In the genomic region with DNA sequence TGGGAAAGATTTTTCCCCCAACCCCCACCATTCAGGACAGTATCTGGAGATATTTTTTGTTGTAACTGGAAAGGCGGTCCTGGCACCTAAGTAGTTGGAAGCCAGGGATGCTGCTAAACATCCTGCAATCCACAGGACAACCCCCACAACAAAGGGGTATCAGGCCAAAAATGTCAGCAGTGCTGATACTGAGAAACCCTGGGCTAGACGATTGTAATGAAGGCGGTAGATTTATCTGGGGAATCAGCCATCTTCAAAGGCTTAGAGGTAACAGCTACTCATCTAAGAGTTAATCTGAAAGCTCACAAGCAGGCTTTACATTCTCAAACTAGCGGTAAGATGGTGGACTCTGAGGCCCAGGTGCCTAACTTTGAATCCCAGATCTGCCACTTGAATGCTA, we compare ENCODE assay signal across 42 cellular contexts. TPM values are rescaled to one million over a fixed set of nuclear protein-coding genes. Genes with fewer than 3 reads are reported as not detected.
"Had no signal": no experiment of that assay in that cellular context is flagged by ENCODE, and none has a peak within 500 bp of the region (broad histone marks: within the 10 kb centered on the region; RNA-seq: fewer than 3 reads in every experiment).

No MANE protein-coding gene starts in this region.

- H3K4me1 ChIP-seq: adrenal gland, ascending aorta, body of pancreas, breast epithelium had no signal

- DNase-seq: activated effector memory CD4-positive, alpha-beta T cell treated with anti-CD3 and anti-CD28 coated beads, Interleukin-2, amount 50 U/mL, for 16 hours; activated effector memory CD4-positive, alpha-beta T cell treated with Interleukin-2 at 50 U/mL for 16 hours; activated gamma-delta T cell; activated gamma-delta T cell treated with Interleukin-2 at 50 U/mL for 16 hours; activated naive CD4-positive, alpha-beta T cell; activated naive CD4-positive, alpha-beta T cell treated with anti-CD3 and anti-CD28 coated beads for 36 hours; activated naive CD4-positive, alpha-beta T cell treated with anti-CD3 and anti-CD28 coated beads, Interleukin-2, amount 10 ng/mL, durations not matched to agents 7 days and 5 days; activated naive CD4-positive, alpha-beta T cell treated with anti-CD3 and anti-CD28 coated beads, Interleukin-2, amount 50 U/mL, for 16 hours; activated naive CD4-positive, alpha-beta T cell treated with Interleukin-2 at 50 U/mL for 16 hours; activated naive CD8-positive, alpha-beta T cell treated with anti-CD3 and anti-CD28 coated beads for 36 hours; activated naive CD8-positive, alpha-beta T cell treated with anti-CD3 and anti-CD28 coated beads, Interleukin-2, amount 10 ng/mL, durations not matched to agents 7 days and 5 days; activated naive CD8-positive, alpha-beta T cell treated with anti-CD3 and anti-CD28 coated beads, Interleukin-2, amount 50 U/mL, for 24 hours; activated T-cell treated with anti-CD3 and anti-CD28 coated beads for 4 hours; activated T-cell treated with anti-CD3 and anti-CD28 coated beads, Interleukin-2, amount 50 U/mL, for 1 hour; activated T-cell treated with anti-CD3 and anti-CD28 coated beads, Interleukin-2, amount 50 U/mL, for 24 hours; activated T-cell treated with anti-CD3 and anti-CD28 coated beads, Interleukin-2, amount 50 U/mL, for 4 hours; activated T-cell treated with anti-CD3 and anti-CD28 coated beads, Interleukin-2, amount 50 U/mL, for 48 hours; activated T-cell treated with anti-CD3 and anti-CD28 coated beads, Interleukin-2, amount 50 U/mL, for 72 hours; adrenal gland; amniotic stem cell; amygdala; anterior cingulate cortex; body of pancreas; brain microvascular endothelial cell; caudate nucleus; central memory CD4-positive, alpha-beta T cell; cerebellar nuclear complex had no signal

- H3K36me3 Mint-ChIP-seq: activated naive CD4-positive, alpha-beta T cell treated with anti-CD3 and anti-CD28 coated beads, Interleukin-2, amount 10 ng/mL, durations not matched to agents 7 days and 5 days; activated naive CD4-positive, alpha-beta T cell treated with anti-CD3 and anti-CD28 coated beads, Interleukin-2, amount 50 U/mL, for 24 hours; activated naive CD4-positive, alpha-beta T cell treated with anti-CD3 and anti-CD28 coated beads, Interleukin-2, amount 50 U/mL, for 72 hours; activated naive CD8-positive, alpha-beta T cell; activated naive CD8-positive, alpha-beta T cell treated with anti-CD3 and anti-CD28 coated beads for 36 hours; activated naive CD8-positive, alpha-beta T cell treated with anti-CD3 and anti-CD28 coated beads, Interleukin-2, amount 10 ng/mL, durations not matched to agents 7 days and 5 days; brain had no signal

- H3K27ac ChIP-seq: ascending aorta, body of pancreas, brain microvascular endothelial cell, breast epithelium, cardiac muscle cell had no signal

- H3K4me1 Mint-ChIP-seq: activated naive CD8-positive, alpha-beta T cell treated with anti-CD3 and anti-CD28 coated beads for 36 hours; activated naive CD8-positive, alpha-beta T cell treated with anti-CD3 and anti-CD28 coated beads, Interleukin-2, amount 10 ng/mL, durations not matched to agents 7 days and 5 days; activated naive CD8-positive, alpha-beta T cell treated with anti-CD3 and anti-CD28 coated beads, Interleukin-2, amount 50 U/mL, for 24 hours; activated T-helper 17 cell treated with anti-CD3 and anti-CD28 coated beads, Interleukin-2, amount 50 U/mL, for 72 hours; brain; central memory CD8-positive, alpha-beta T cell had no signal

- ATAC-seq: activated naive CD4-positive, alpha-beta T cell treated with anti-CD3 and anti-CD28 coated beads, Interleukin-2, amount 50 U/mL, for 72 hours; activated naive CD8-positive, alpha-beta T cell treated with anti-CD3 and anti-CD28 coated beads, Interleukin-2, amount 50 U/mL, for 24 hours; activated T-cell treated with anti-CD3 and anti-CD28 coated beads, Interleukin-2, amount 50 U/mL, for 4 hours; activated T-cell treated with anti-CD3 and anti-CD28 coated beads, Interleukin-2, amount 50 U/mL, for 72 hours; activated T-helper 17 cell treated with anti-CD3 and anti-CD28 coated beads, Interleukin-2, amount 50 U/mL, for 72 hours; body of pancreas had no signal

- H3K36me3 ChIP-seq: adrenal gland, ascending aorta, brain microvascular endothelial cell, breast epithelium, cardiac muscle cell had no signal

- H3K27me3 Mint-ChIP-seq: activated T-cell treated with anti-CD3 and anti-CD28 coated beads, Interleukin-2, amount 50 U/mL, for 24 hours had no signal

- H3K27ac Mint-ChIP-seq: activated naive CD4-positive, alpha-beta T cell treated with anti-CD3 and anti-CD28 coated beads for 36 hours; activated naive CD4-positive, alpha-beta T cell treated with anti-CD3 and anti-CD28 coated beads, Interleukin-2, amount 10 ng/mL, durations not matched to agents 7 days and 5 days; activated naive CD4-positive, alpha-beta T cell treated with anti-CD3 and anti-CD28 coated beads, Interleukin-2, amount 50 U/mL, for 24 hours; activated naive CD4-positive, alpha-beta T cell treated with anti-CD3 and anti-CD28 coated beads, Interleukin-2, amount 50 U/mL, for 72 hours; activated naive CD8-positive, alpha-beta T cell; activated naive CD8-positive, alpha-beta T cell treated with anti-CD3 and anti-CD28 coated beads for 36 hours; activated naive CD8-positive, alpha-beta T cell treated with anti-CD3 and anti-CD28 coated beads, Interleukin-2, amount 10 ng/mL, durations not matched to agents 7 days and 5 days; activated naive CD8-positive, alpha-beta T cell treated with anti-CD3 and anti-CD28 coated beads, Interleukin-2, amount 50 U/mL, for 24 hours; activated T-cell treated with anti-CD3 and anti-CD28 coated beads, Interleukin-2, amount 50 U/mL, for 24 hours; activated T-cell treated with anti-CD3 and anti-CD28 coated beads, Interleukin-2, amount 50 U/mL, for 72 hours; activated T-helper 1 cell treated with anti-CD3 and anti-CD28 coated beads, Interleukin-12 subunit alpha, Interleukin-12 subunit beta, Interleukin-2, Interleukin-4 antibody, amounts not matched to agents 30 ng/mL and 10 ng/mL and 1 ng/mL, durations not matched to agents 14 hours and 24 hours and 36 hours; activated T-helper 17 cell treated with anti-CD3 and anti-CD28 coated beads, Interleukin-2, amount 50 U/mL, for 72 hours; activated T-helper 2 cell treated with anti-CD3 and anti-CD28 coated beads, Interferon-gamma antibody, Interleukin-2, Interleukin-4, amounts not matched to agents 10 μg/mL and 5 μg/mL and 100 μg/mL, durations not matched to agents 14 hours and 24 hours and 36 hours; brain had no signal

- H3K9me3 Mint-ChIP-seq: activated naive CD4-positive, alpha-beta T cell treated with anti-CD3 and anti-CD28 coated beads for 36 hours; activated naive CD4-positive, alpha-beta T cell treated with anti-CD3 and anti-CD28 coated beads, Interleukin-2, amount 10 ng/mL, durations not matched to agents 7 days and 5 days; activated naive CD4-positive, alpha-beta T cell treated with anti-CD3 and anti-CD28 coated beads, Interleukin-2, amount 50 U/mL, for 24 hours; activated naive CD4-positive, alpha-beta T cell treated with anti-CD3 and anti-CD28 coated beads, Interleukin-2, amount 50 U/mL, for 72 hours; activated naive CD8-positive, alpha-beta T cell treated with anti-CD3 and anti-CD28 coated beads for 36 hours; activated naive CD8-positive, alpha-beta T cell treated with anti-CD3 and anti-CD28 coated beads, Interleukin-2, amount 10 ng/mL, durations not matched to agents 7 days and 5 days; activated naive CD8-positive, alpha-beta T cell treated with anti-CD3 and anti-CD28 coated beads, Interleukin-2, amount 50 U/mL, for 24 hours; activated T-cell treated with anti-CD3 and anti-CD28 coated beads, Interleukin-2, amount 50 U/mL, for 24 hours; activated T-cell treated with anti-CD3 and anti-CD28 coated beads, Interleukin-2, amount 50 U/mL, for 4 hours; activated T-helper 1 cell treated with anti-CD3 and anti-CD28 coated beads, Interleukin-12 subunit alpha, Interleukin-12 subunit beta, Interleukin-2, Interleukin-4 antibody, amounts not matched to agents 30 ng/mL and 10 ng/mL and 1 ng/mL, durations not matched to agents 14 hours and 24 hours and 36 hours; activated T-helper 17 cell treated with anti-CD3 and anti-CD28 coated beads, Interleukin-2, amount 50 U/mL, for 72 hours; activated T-helper 2 cell treated with anti-CD3 and anti-CD28 coated beads, Interferon-gamma antibody, Interleukin-2, Interleukin-4, amounts not matched to agents 10 μg/mL and 5 μg/mL and 100 μg/mL, durations not matched to agents 14 hours and 24 hours and 36 hours; central memory CD8-positive, alpha-beta T cell had no signal

- H3K27me3 ChIP-seq: adrenal gland, ascending aorta, body of pancreas, brain microvascular endothelial cell, breast epithelium, cardiac muscle cell had no signal

- H3K4me3 ChIP-seq: adrenal gland, ascending aorta, body of pancreas, breast epithelium, cardiac muscle cell had no signal

- H3K9me3 ChIP-seq: adrenal gland, ascending aorta, body of pancreas, breast epithelium had no signal

- H3K4me3 Mint-ChIP-seq: activated naive CD4-positive, alpha-beta T cell treated with anti-CD3 and anti-CD28 coated beads for 36 hours; activated naive CD4-positive, alpha-beta T cell treated with anti-CD3 and anti-CD28 coated beads, Interleukin-2, amount 10 ng/mL, durations not matched to agents 7 days and 5 days; activated naive CD4-positive, alpha-beta T cell treated with anti-CD3 and anti-CD28 coated beads, Interleukin-2, amount 50 U/mL, for 24 hours; activated naive CD8-positive, alpha-beta T cell; activated naive CD8-positive, alpha-beta T cell treated with anti-CD3 and anti-CD28 coated beads for 36 hours; activated naive CD8-positive, alpha-beta T cell treated with anti-CD3 and anti-CD28 coated beads, Interleukin-2, amount 10 ng/mL, durations not matched to agents 7 days and 5 days; activated naive CD8-positive, alpha-beta T cell treated with anti-CD3 and anti-CD28 coated beads, Interleukin-2, amount 50 U/mL, for 24 hours; activated T-cell treated with anti-CD3 and anti-CD28 coated beads, Interleukin-2, amount 50 U/mL, for 24 hours; activated T-cell treated with anti-CD3 and anti-CD28 coated beads, Interleukin-2, amount 50 U/mL, for 4 hours; activated T-cell treated with anti-CD3 and anti-CD28 coated beads, Interleukin-2, amount 50 U/mL, for 72 hours; activated T-helper 1 cell treated with anti-CD3 and anti-CD28 coated beads, Interleukin-12 subunit alpha, Interleukin-12 subunit beta, Interleukin-2, Interleukin-4 antibody, amounts not matched to agents 30 ng/mL and 10 ng/mL and 1 ng/mL, durations not matched to agents 14 hours and 24 hours and 36 hours; activated T-helper 17 cell treated with anti-CD3 and anti-CD28 coated beads, Interleukin-2, amount 50 U/mL, for 72 hours; brain; central memory CD8-positive, alpha-beta T cell had no signal

RNA-seq across cellular contexts. Expression of gene NMUR2, which starts 59.0 kb away (rescaled TPM):
- total RNA-seq: activated naive CD4-positive, alpha-beta T cell treated with anti-CD3 and anti-CD28 coated beads for 36 hours; activated naive CD4-positive, alpha-beta T cell treated with anti-CD3 and anti-CD28 coated beads, Interleukin-2, amount 50 U/mL, for 72 hours; activated naive CD8-positive, alpha-beta T cell treated with anti-CD3 and anti-CD28 coated beads for 36 hours; activated naive CD8-positive, alpha-beta T cell treated with anti-CD3 and anti-CD28 coated beads, Interleukin-2, amount 10 ng/mL, durations not matched to agents 7 days and 5 days; activated T-cell treated with anti-CD3 and anti-CD28 coated beads, Interleukin-2, amount 50 U/mL, for 4 hours; activated T-cell treated with anti-CD3 and anti-CD28 coated beads, Interleukin-2, amount 50 U/mL, for 72 hours; activated T-helper 1 cell treated with anti-CD3 and anti-CD28 coated beads, Interleukin-12 subunit alpha, Interleukin-12 subunit beta, Interleukin-2, Interleukin-4 antibody, amounts not matched to agents 30 ng/mL and 10 ng/mL and 1 ng/mL, durations not matched to agents 14 hours and 24 hours and 36 hours; activated T-helper 17 cell treated with anti-CD3 and anti-CD28 coated beads, Interleukin-2, amount 50 U/mL, for 72 hours; activated T-helper 2 cell treated with anti-CD3 and anti-CD28 coated beads, Interferon-gamma antibody, Interleukin-2, Interleukin-4, amounts not matched to agents 10 μg/mL and 5 μg/mL and 100 μg/mL, durations not matched to agents 14 hours and 24 hours and 36 hours; adrenal gland; ascending aorta; astrocyte; body of pancreas; bronchial epithelial cell; cardiac muscle cell; cardiac septum; cerebellum had no signal
- polyA plus RNA-seq: cardiac muscle cell had no signal
